Comparison of ENCODE assay signal across 15 cellular contexts in the genomic region with DNA sequence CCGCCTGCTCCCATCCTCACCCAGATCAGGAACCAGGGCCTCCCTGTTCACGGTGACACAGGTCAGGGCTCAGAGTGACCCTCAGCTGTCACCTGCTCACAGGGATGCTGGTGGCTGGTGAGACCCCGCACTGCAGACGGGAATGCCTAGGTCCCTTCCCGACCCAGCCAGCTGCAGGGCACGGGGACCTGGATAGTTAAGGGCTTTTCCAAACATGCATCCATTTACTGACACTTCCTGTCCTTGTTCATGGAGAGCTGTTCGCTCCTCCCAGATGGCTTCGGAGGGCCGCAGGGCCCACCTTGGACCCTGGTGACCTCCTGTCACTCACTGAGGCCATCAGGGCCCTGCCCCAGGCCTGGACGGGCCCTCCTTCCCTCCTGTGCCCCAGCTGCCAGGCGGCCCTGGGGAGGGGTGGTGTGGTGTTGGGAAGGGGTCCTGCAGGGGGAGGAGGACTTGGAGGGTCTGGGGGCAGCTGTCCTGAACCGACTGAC. TPM values are rescaled to one million over a fixed set of nuclear protein-coding genes. Genes with fewer than 3 reads are reported as not detected.
DNase-seq lines count a peak whose midpoint lies in the region; ATAC-seq and TF ChIP-seq lines count a peak whose summit lies in the region.
"Had no signal": no experiment of that assay in that cellular context is flagged by ENCODE, and none has a peak within 500 bp of the region (broad histone marks: within the 10 kb centered on the region; RNA-seq: fewer than 3 reads in every experiment).

No MANE protein-coding gene starts in this region.

- no peaks in the 10 kb centered on the region for H3K9me2 ChIP-seq in HCT116 (ENCODE audit: insufficient read depth)

- RAD21 ChIA-PET in HCT116 (lab: Charles Lee; ENCODE audit: low non-redundant PET in 1 of 2, low total read pairs in 2 of 2, uncharacterized antibody in 2 of 2, unreplicated experiment in 2 of 2) = interaction anchor here in 1 of 2 experiments (0.7 kb wide), 1 partner anchor 234 kb away, joined by 3 read pairs; no protein-coding TSS in a partner anchor

- intact Hi-C loops in Right ventricle myocardium inferior (cut with DNase I) (no loop called here), HCT116 (cut with micrococcal nuclease) (no loop called here), stomach (cut with DNase I; ENCODE audit: low total_unique reads) (no loop called here)

- TF ChIP-seq POLR2A in HCT116 (IDR thresholded peaks at IDR 0.05; ENCODE audit: borderline replicate concordance, extremely low read depth, insufficient read depth, insufficient read length) (no peak), stomach (IDR thresholded peaks at IDR 0.05) (no peak)

- ATAC-seq in Right ventricle myocardium inferior (no peak), HCT116 (no peak; the same call in 1 of the 2 replicates), HG03354 (IDR thresholded peaks at IDR 0.05; ENCODE audit: poor library complexity, severe bottlenecking, unreplicated experiment) (no peak), foreskin keratinocyte (no peak)

- no peak overlapping the region for H2AFZ ChIP-seq in HCT116 (ENCODE audit: low read depth, low read length, poor library complexity, severe bottlenecking)
- H2AFZ ChIP-seq: GM23248 had no signal

- no peaks in the 10 kb centered on the region for H4K20me1 ChIP-seq in HCT116 (ENCODE audit: insufficient read depth)

- H3K9ac ChIP-seq in HCT116 (ENCODE audit: low read length) = no peak overlapping the region
- H3K9ac ChIP-seq: GM23248 had no signal

- no peaks in the 10 kb centered on the region for H3K27me3 ChIP-seq in right atrium auricular region
- H3K27me3 ChIP-seq in HCT116 (ENCODE audit: insufficient read depth, low read length) = no peaks in the 10 kb centered on the region
- H3K27me3 ChIP-seq in stomach = no peaks in the 10 kb centered on the region
- peaks cover 13% of the 10 kb centered on the region for H3K27me3 ChIP-seq in foreskin keratinocyte
- H3K27me3 ChIP-seq: Peyer's patch, tibial artery had no signal

- H3K79me2 ChIP-seq in HCT116 (ENCODE audit: insufficient read depth, low read length) = no peaks in the 10 kb centered on the region

- H3K36me3 ChIP-seq in right atrium auricular region = peaks cover 17% of the 10 kb centered on the region
- H3K36me3 ChIP-seq in HCT116 (ENCODE audit: control insufficient read depth in 1 of 2, insufficient read depth in 2 of 2, low read length in 2 of 2) = peaks cover 0 to 15% of the 10 kb centered on the region in 2 experiments; a peak in 2 of 4 replicates
- peaks cover 0 to 56% (median 36%) of the 10 kb centered on the region in 4 donors for H3K36me3 ChIP-seq in stomach
- H3K36me3 ChIP-seq: Peyer's patch had no signal

- no TSS peak for BruUV-seq in HCT116 (replicated peaks; lab: Mats Ljungman, UMichigan)

- H3K4me1 ChIP-seq in right atrium auricular region (no peaks in the 10 kb centered on the region), HCT116 (ENCODE audit: control insufficient read depth in 1 of 2, insufficient read depth in 2 of 2, low read length in 2 of 2) (no peaks in the 10 kb centered on the region), stomach (no peaks in the 10 kb centered on the region), foreskin keratinocyte (no peaks in the 10 kb centered on the region)
- H3K4me1 ChIP-seq: Peyer's patch, tibial artery had no signal

- H3K9me3 ChIP-seq in right atrium auricular region = no peaks in the 10 kb centered on the region
- no peaks in the 10 kb centered on the region for H3K9me3 ChIP-seq in HCT116 (ENCODE audit: control insufficient read depth in 1 of 2, insufficient read depth in 1 of 2, low read depth in 1 of 2, low read length in 2 of 2)
- H3K9me3 ChIP-seq in stomach = peaks cover 0 to 3% (median under 1%) of the 10 kb centered on the region in 4 donors
- H3K9me3 ChIP-seq: Peyer's patch, tibial artery had no signal

- DNase-seq in Right ventricle myocardium inferior (ENCODE audit: missing footprints) = peak; percentile 48
- no peak for DNase-seq in right atrium auricular region (ENCODE audit: low spot score)
- DNase-seq in HCT116 (ENCODE audit: low read depth, low spot score) = no peak
- DNase-seq in islet precursor cell = peak; percentile 47
- DNase-seq in stomach = peak; percentile 23
- no peak for DNase-seq in foreskin keratinocyte
- no peak for DNase-seq in caudate nucleus (lab: John Stamatoyannopoulos, UW)
- DNase-seq: cortex of kidney, GM23248, NCI-H2029 treated with DMSO at 0.1 percent for 48 hours had no signal

- TF ChIP-seq RAD21 in HCT116 (IDR thresholded peaks at IDR 0.05; ENCODE audit: low read depth) = no peak

- H3K4me3 ChIP-seq in right atrium auricular region (no peak overlapping the region), HCT116 (replicated peaks in 1 of 2; ENCODE audit: low read depth in 1 of 2, low read length in 2 of 2) (no peak overlapping the region), stomach (no peak overlapping the region)
- H3K4me3 ChIP-seq: GM23248, Peyer's patch, tibial artery had no signal

- CTCF ChIA-PET in HCT116 (lab: Charles Lee) = no interaction called here

- H3K27ac ChIP-seq in right atrium auricular region (no peak overlapping the region), HCT116 (ENCODE audit: low read depth, low read length) (no peak overlapping the region), stomach (no peak overlapping the region), foreskin keratinocyte (no peak overlapping the region), caudate nucleus (ENCODE audit: low read depth, low read length) (no peak overlapping the region)
- H3K27ac ChIP-seq: epithelial cell of prostate, GM23248, Peyer's patch, tibial artery, WERI-Rb-1 had no signal

- H3K4me2 ChIP-seq in HCT116 (ENCODE audit: low read length) = no peak overlapping the region

- TF ChIP-seq CTCF in right atrium auricular region (IDR thresholded peaks at IDR 0.05) (no peak), HCT116 (IDR thresholded peaks at IDR 0.05 in 2 of 3, conservative IDR thresholded peaks at IDR 0.05 in 1 of 3; ENCODE audit: borderline replicate concordance in 1 of 3, insufficient read depth in 1 of 3, low read depth in 2 of 3, low read length in 2 of 3) (no peak), stomach (IDR thresholded peaks at IDR 0.05) (no peak), foreskin keratinocyte (conservative IDR thresholded peaks at IDR 0.05) (no peak)

- no peak for TF ChIP-seq EP300 in stomach (IDR thresholded peaks at IDR 0.05)

- POLR2A ChIA-PET in HCT116 (lab: Charles Lee) = no interaction called here

- 72 to 89% (median 78%) methylated on average over 7 to 12 of the region's 12 CpGs for WGBS in stomach, 5 donors

TF ChIP-seq in HCT116, 20 proteins besides CTCF, POLR2A, EP300 and RAD21:
- TF ChIP-seq POLR2AphosphoS5 (IDR thresholded peaks at IDR 0.05; ENCODE audit: low read depth, low read length) (peak; percentile 2; the same call in 1 of the 2 replicates), SP1 (IDR thresholded peaks at IDR 0.05; ENCODE audit: low read depth) (no peak), EZH2 (IDR thresholded peaks at IDR 0.05) (no peak)

RNA-seq across cellular contexts. Expression of gene GPC1, which starts 31.7 kb away (rescaled TPM):
- total RNA-seq in Right ventricle myocardium inferior = 182 TPM
- total RNA-seq in right atrium auricular region = 100 to 1,000 TPM in 1 of 2 donors, 10 to 100 TPM in 1; 77.4 to 103 TPM
- total RNA-seq in HCT116 (2021; ENCODE audit: unreplicated experiment) = 79.1 TPM
- polyA plus RNA-seq in HCT116 (2012) = 53.8 and 67.7 TPM in 2 replicates
- 100 to 1,000 TPM in 1 of 5 donors, 10 to 100 TPM in 4; 11.7 to 117 (median 28.8) TPM for total RNA-seq in stomach
- 10 to 100 TPM in 2 of 3 donors, 1 to 10 TPM in 1; 6.3 to 40.1 (median 14.0) TPM for polyA plus RNA-seq in stomach
- total RNA-seq in foreskin keratinocyte = 116 and 121 TPM in 2 replicates
- polyA plus RNA-seq in foreskin keratinocyte = 109 and 114 TPM in 2 replicates

Comparison
In these comparisons a context has a peak if more than half of its experiments do, and no peak if none do; other contexts are left out.
1. DNase-seq: peak in Right ventricle myocardium inferior (single experiment), islet precursor cell (single experiment) and stomach (single experiment); none in right atrium auricular region (single experiment), HCT116 (single experiment), foreskin keratinocyte (0 of 2) and caudate nucleus (0 of 61).